Comparison of ENCODE assay signal across 22 cellular contexts in the genomic region with DNA sequence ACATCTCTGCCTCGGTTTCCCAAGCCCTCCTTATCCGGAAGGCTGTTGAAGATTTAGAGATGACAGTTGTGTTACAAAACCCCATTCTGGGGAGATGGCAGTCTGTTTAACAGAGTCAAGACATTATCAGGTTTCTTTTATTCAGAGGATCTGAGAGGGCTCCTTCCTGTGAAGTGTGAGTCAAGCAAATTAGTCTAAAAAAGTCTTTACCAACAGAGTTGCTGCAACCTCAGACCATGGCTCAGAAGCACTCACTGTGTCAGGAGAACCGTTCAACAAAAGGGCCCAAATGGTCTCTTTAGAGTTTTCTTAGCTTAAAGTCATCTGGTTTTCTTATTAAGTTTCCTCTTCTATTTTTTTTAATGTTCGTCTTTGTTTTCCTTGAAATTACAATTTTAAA.
DNase-seq lines count a peak whose midpoint lies in the region; ATAC-seq lines count a peak whose summit lies in the region.
"Had no signal": no experiment of that assay in that cellular context is flagged by ENCODE, and none has a peak within 500 bp of the region (broad histone marks: within the 10 kb centered on the region; RNA-seq: fewer than 3 reads in every experiment).

No MANE protein-coding gene starts in this region.

- no peaks in the 10 kb centered on the region for H3K9me3 Mint-ChIP-seq in activated T-helper 1 cell treated with anti-CD3 and anti-CD28 coated beads, Interleukin-12 subunit alpha, Interleukin-12 subunit beta, Interleukin-2, Interleukin-4 antibody, amounts not matched to agents 30 ng/mL and 10 ng/mL and 1 ng/mL, durations not matched to agents 14 hours and 24 hours and 36 hours
- H3K9me3 Mint-ChIP-seq: natural killer cell had no signal

- H3K4me3 Mint-ChIP-seq in activated T-helper 1 cell treated with anti-CD3 and anti-CD28 coated beads, Interleukin-12 subunit alpha, Interleukin-12 subunit beta, Interleukin-2, Interleukin-4 antibody, amounts not matched to agents 30 ng/mL and 10 ng/mL and 1 ng/mL, durations not matched to agents 14 hours and 24 hours and 36 hours = peak overlapping the region; percentile 52
- H3K4me3 Mint-ChIP-seq: natural killer cell had no signal

- peak; percentile 4 to 48 for DNase-seq in NOMO-1 (lab: John Stamatoyannopoulos, UW; ENCODE audit: unreplicated experiment in 2 of 2)
- DNase-seq in NOMO-1 treated with dmso at 0.1 percent for 144 hours (lab: John Stamatoyannopoulos, UW; ENCODE audit: unreplicated experiment) = no peak
- DNase-seq in LHCN-M2 (ENCODE audit: low read depth) = peak; percentile 34
- DNase-seq in activated T-helper 1 cell treated with anti-CD3 and anti-CD28 coated beads, Interleukin-12 subunit alpha, Interleukin-12 subunit beta, Interleukin-2, Interleukin-4 antibody, amounts not matched to agents 30 ng/mL and 10 ng/mL and 1 ng/mL, durations not matched to agents 14 hours and 24 hours and 36 hours (ENCODE audit: low spot score) = no peak
- DNase-seq in iris pigment epithelial cell (ENCODE audit: low read depth) = peak; percentile 18
- no peak for DNase-seq in mucosa of gallbladder (ENCODE audit: low spot score)
- DNase-seq in stimulated activated naive CD4-positive, alpha-beta T cell treated with Interleukin-2 at 50 U/mL for 16 hours (lab: John Stamatoyannopoulos, UW) = no peak
- DNase-seq: 8988T; activated CD4-positive, CD25-positive, alpha-beta regulatory T cell treated with anti-CD3 and anti-CD28 coated beads, Interleukin-2, amount 50 U/mL, for 72 hours; activated naive CD4-positive, alpha-beta T cell; BE2C; DND-41; effector memory CD4-positive, alpha-beta T cell; glutamatergic neuron; natural killer cell; NCI-H2029; NCI-H446; RPMI8226; sigmoid colon; T1000; testis had no signal

- no peak for ATAC-seq in GM19328 (IDR thresholded peaks at IDR 0.05; ENCODE audit: unreplicated experiment)
- ATAC-seq: natural killer cell had no signal

- H3K36me3 Mint-ChIP-seq in activated T-helper 1 cell treated with anti-CD3 and anti-CD28 coated beads, Interleukin-12 subunit alpha, Interleukin-12 subunit beta, Interleukin-2, Interleukin-4 antibody, amounts not matched to agents 30 ng/mL and 10 ng/mL and 1 ng/mL, durations not matched to agents 14 hours and 24 hours and 36 hours (ENCODE audit: low read depth) = peaks cover 2% of the 10 kb centered on the region
- H3K36me3 Mint-ChIP-seq: natural killer cell had no signal

- peaks cover 2% of the 10 kb centered on the region for H3K27me3 Mint-ChIP-seq in activated T-helper 1 cell treated with anti-CD3 and anti-CD28 coated beads, Interleukin-12 subunit alpha, Interleukin-12 subunit beta, Interleukin-2, Interleukin-4 antibody, amounts not matched to agents 30 ng/mL and 10 ng/mL and 1 ng/mL, durations not matched to agents 14 hours and 24 hours and 36 hours (ENCODE audit: insufficient read depth)

- intact Hi-C loops in activated T-helper 1 cell treated with anti-CD3 and anti-CD28 coated beads, Interleukin-12 subunit alpha, Interleukin-12 subunit beta, Interleukin-2, Interleukin-4 antibody, amounts not matched to agents 30 ng/mL and 10 ng/mL and 1 ng/mL, durations not matched to agents 14 hours and 24 hours and 36 hours (cut with micrococcal nuclease) = loop anchor here (5.0 kb wide), 2 partner anchors 360 to 795 kb away; partner anchors contain the start of gene FBXO30

- peaks cover 33% of the 10 kb centered on the region for H3K4me1 Mint-ChIP-seq in activated T-helper 1 cell treated with anti-CD3 and anti-CD28 coated beads, Interleukin-12 subunit alpha, Interleukin-12 subunit beta, Interleukin-2, Interleukin-4 antibody, amounts not matched to agents 30 ng/mL and 10 ng/mL and 1 ng/mL, durations not matched to agents 14 hours and 24 hours and 36 hours (ENCODE audit: low read depth)
- H3K4me1 Mint-ChIP-seq: natural killer cell had no signal

- H3K27ac Mint-ChIP-seq in activated T-helper 1 cell treated with anti-CD3 and anti-CD28 coated beads, Interleukin-12 subunit alpha, Interleukin-12 subunit beta, Interleukin-2, Interleukin-4 antibody, amounts not matched to agents 30 ng/mL and 10 ng/mL and 1 ng/mL, durations not matched to agents 14 hours and 24 hours and 36 hours = peak overlapping the region; percentile 52
- H3K27ac Mint-ChIP-seq: natural killer cell had no signal

Comparison
In these comparisons a context has a peak if more than half of its experiments do, and no peak if none do; other contexts are left out.
1. DNase-seq: peak in NOMO-1 (2 of 2), LHCN-M2 (single experiment) and iris pigment epithelial cell (single experiment); none in NOMO-1 treated with dmso at 0.1 percent for 144 hours (single experiment), activated T-helper 1 cell treated with anti-CD3 and anti-CD28 coated beads, Interleukin-12 subunit alpha, Interleukin-12 subunit beta, Interleukin-2, Interleukin-4 antibody, amounts not matched to agents 30 ng/mL and 10 ng/mL and 1 ng/mL, durations not matched to agents 14 hours and 24 hours and 36 hours (single experiment), mucosa of gallbladder (single experiment) and stimulated activated naive CD4-positive, alpha-beta T cell treated with Interleukin-2 at 50 U/mL for 16 hours (single experiment).